9 cellular contexts compared by ENCODE assay signal in the genomic region with DNA sequence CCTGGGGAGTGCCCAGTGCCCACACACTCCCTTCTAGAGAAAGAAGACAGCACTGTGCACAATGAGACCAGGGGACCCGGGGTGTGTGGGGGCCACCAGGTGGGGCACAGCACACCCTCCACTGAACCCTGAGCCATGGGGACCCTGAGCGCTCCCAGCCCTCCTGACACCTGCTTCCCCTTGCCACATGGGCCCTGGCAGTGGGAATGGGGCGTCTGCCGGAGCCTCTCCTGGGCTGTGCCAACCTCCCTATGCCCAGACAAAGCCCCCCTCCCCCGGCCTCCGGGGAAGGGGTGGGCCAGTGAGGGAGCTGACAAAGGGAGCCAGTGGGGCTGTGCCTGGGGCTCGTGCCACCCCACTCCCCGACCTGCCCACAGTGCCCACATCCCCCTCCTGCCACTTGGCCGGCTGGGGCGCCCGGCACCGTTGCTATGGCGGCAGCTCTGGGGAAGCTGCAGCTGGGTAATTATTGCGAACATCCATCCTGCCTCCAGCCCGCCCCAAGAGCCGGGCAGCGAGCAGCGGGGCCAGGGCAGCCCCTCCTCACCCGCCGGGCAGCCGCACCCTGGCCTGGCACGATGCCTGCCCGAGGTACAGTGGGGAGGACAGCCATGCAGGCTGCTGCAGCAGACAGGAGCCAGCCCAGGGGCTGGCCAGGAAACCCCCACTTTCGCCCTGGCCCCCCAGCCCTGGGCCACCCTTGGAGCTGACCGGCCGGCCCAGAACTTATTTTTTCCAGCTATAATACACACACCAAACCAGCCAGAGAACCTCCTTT. TPM values are rescaled to one million over a fixed set of nuclear protein-coding genes. Genes with fewer than 3 reads are reported as not detected.
DNase-seq lines count a peak whose midpoint lies in the region; ATAC-seq and TF ChIP-seq lines count a peak whose summit lies in the region.
"Had no signal": no experiment of that assay in that cellular context is flagged by ENCODE, and none has a peak within 500 bp of the region (broad histone marks: within the 10 kb centered on the region; RNA-seq: fewer than 3 reads in every experiment).

No MANE protein-coding gene starts in this region.

- H3K36me3 ChIP-seq in neural cell (ENCODE audit: insufficient read depth, low read length), result no peaks in the 10 kb centered on the region

- no peak overlapping the region for H3K4me2 ChIP-seq in neural cell (ENCODE audit: low read length)

- peak overlapping the region; percentile 44 for H3K9ac ChIP-seq in neural cell (ENCODE audit: low read length)

- H3F3A ChIP-seq in neural cell (ENCODE audit: insufficient read depth, low read length, poor library complexity, severe bottlenecking), result no peaks in the 10 kb centered on the region

- no peak overlapping the region for H3K27ac Mint-ChIP-seq in activated naive CD8-positive, alpha-beta T cell treated with anti-CD3 and anti-CD28 coated beads, Interleukin-2, amount 50 U/mL, for 24 hours

- H3K27ac ChIP-seq in neural cell (ENCODE audit: low read length), result peak overlapping the region; percentile 28

- no peak overlapping the region for H3K4me3 Mint-ChIP-seq in activated naive CD8-positive, alpha-beta T cell treated with anti-CD3 and anti-CD28 coated beads, Interleukin-2, amount 50 U/mL, for 24 hours

- DNase-seq in NOMO-1 (lab: John Stamatoyannopoulos, UW; ENCODE audit: unreplicated experiment in 2 of 2), result peak; percentile 32 to 39
- no peak for DNase-seq in NOMO-1 treated with dmso at 0.1 percent for 144 hours (lab: John Stamatoyannopoulos, UW; ENCODE audit: unreplicated experiment)
- DNase-seq in NCI-H1436 (lab: John Stamatoyannopoulos, UW), result peak; percentile 79
- no peak for DNase-seq in activated naive CD8-positive, alpha-beta T cell treated with anti-CD3 and anti-CD28 coated beads, Interleukin-2, amount 50 U/mL, for 24 hours

- no peaks in the 10 kb centered on the region for H3K79me2 ChIP-seq in neural cell (replicated peaks; ENCODE audit: insufficient read depth, low read length)

- H3K9me2 ChIP-seq in neural cell (ENCODE audit: insufficient read depth, low read length), result no peaks in the 10 kb centered on the region

- TF ChIP-seq EP300 in neural cell (conservative IDR thresholded peaks at IDR 0.05; ENCODE audit: poor library complexity, severe bottlenecking), result no peak

- no peaks in the 10 kb centered on the region for H3K9me3 Mint-ChIP-seq in activated naive CD8-positive, alpha-beta T cell treated with anti-CD3 and anti-CD28 coated beads, Interleukin-2, amount 50 U/mL, for 24 hours

- no peaks in the 10 kb centered on the region for H3K27me3 ChIP-seq in neural cell (ENCODE audit: insufficient read depth, low read depth, low read length)

- no peaks in the 10 kb centered on the region for H3K27me3 Mint-ChIP-seq in activated naive CD8-positive, alpha-beta T cell treated with anti-CD3 and anti-CD28 coated beads, Interleukin-2, amount 50 U/mL, for 24 hours

- ATAC-seq in activated naive CD8-positive, alpha-beta T cell treated with anti-CD3 and anti-CD28 coated beads, Interleukin-2, amount 50 U/mL, for 24 hours, result peak; percentile 6
- ATAC-seq in GM21576 (IDR thresholded peaks at IDR 0.05; ENCODE audit: unreplicated experiment), result no peak
- ATAC-seq in HG03196 (IDR thresholded peaks at IDR 0.05; ENCODE audit: unreplicated experiment), result no peak
- no peak for ATAC-seq in HG02884 (IDR thresholded peaks at IDR 0.05; ENCODE audit: unreplicated experiment)

- no peaks in the 10 kb centered on the region for H3K9me3 ChIP-seq in neural cell (ENCODE audit: low read length)

- no peaks in the 10 kb centered on the region for H3K36me3 Mint-ChIP-seq in activated naive CD8-positive, alpha-beta T cell treated with anti-CD3 and anti-CD28 coated beads, Interleukin-2, amount 50 U/mL, for 24 hours (ENCODE audit: low read depth)

- no peak overlapping the region for H2AFZ ChIP-seq in neural cell (ENCODE audit: low read depth, low read length)

- peaks cover 14% of the 10 kb centered on the region for H3K4me1 Mint-ChIP-seq in activated naive CD8-positive, alpha-beta T cell treated with anti-CD3 and anti-CD28 coated beads, Interleukin-2, amount 50 U/mL, for 24 hours

- no peak for TF ChIP-seq RAD21 in neural cell (conservative IDR thresholded peaks at IDR 0.05)

- no peak overlapping the region for H3K4me3 ChIP-seq in neural cell (ENCODE audit: low read length)

- no peak for TF ChIP-seq CTCF in neural cell (IDR thresholded peaks at IDR 0.05; ENCODE audit: poor library complexity, severe bottlenecking)

- no peaks in the 10 kb centered on the region for H4K20me1 ChIP-seq in neural cell (ENCODE audit: insufficient read depth)

TF ChIP-seq in neural cell, 6 proteins besides CTCF, POLR2A, EP300 and RAD21:
- no peak for TF ChIP-seq TAF1 (IDR thresholded peaks at IDR 0.05; ENCODE audit: low read depth)
- TF ChIP-seq, protein P1, sequence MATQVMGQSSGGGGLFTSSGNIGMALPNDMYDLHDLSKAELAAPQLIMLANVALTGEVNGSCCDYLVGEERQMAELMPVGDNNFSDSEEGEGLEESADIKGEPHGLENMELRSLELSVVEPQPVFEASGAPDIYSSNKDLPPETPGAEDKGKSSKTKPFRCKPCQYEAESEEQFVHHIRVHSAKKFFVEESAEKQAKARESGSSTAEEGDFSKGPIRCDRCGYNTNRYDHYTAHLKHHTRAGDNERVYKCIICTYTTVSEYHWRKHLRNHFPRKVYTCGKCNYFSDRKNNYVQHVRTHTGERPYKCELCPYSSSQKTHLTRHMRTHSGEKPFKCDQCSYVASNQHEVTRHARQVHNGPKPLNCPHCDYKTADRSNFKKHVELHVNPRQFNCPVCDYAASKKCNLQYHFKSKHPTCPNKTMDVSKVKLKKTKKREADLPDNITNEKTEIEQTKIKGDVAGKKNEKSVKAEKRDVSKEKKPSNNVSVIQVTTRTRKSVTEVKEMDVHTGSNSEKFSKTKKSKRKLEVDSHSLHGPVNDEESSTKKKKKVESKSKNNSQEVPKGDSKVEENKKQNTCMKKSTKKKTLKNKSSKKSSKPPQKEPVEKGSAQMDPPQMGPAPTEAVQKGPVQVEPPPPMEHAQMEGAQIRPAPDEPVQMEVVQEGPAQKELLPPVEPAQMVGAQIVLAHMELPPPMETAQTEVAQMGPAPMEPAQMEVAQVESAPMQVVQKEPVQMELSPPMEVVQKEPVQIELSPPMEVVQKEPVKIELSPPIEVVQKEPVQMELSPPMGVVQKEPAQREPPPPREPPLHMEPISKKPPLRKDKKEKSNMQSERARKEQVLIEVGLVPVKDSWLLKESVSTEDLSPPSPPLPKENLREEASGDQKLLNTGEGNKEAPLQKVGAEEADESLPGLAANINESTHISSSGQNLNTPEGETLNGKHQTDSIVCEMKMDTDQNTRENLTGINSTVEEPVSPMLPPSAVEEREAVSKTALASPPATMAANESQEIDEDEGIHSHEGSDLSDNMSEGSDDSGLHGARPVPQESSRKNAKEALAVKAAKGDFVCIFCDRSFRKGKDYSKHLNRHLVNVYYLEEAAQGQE (IDR thresholded peaks at IDR 0.05; ENCODE audit: borderline replicate concordance), result no peak
- no peak for TF ChIP-seq POLR2AphosphoS5 (IDR thresholded peaks at IDR 0.05)
- no peak for TF ChIP-seq EZH2 (IDR thresholded peaks at IDR 0.05; ENCODE audit: borderline replicate concordance, insufficient read depth, low read length, poor library complexity, severe bottlenecking)
- TF ChIP-seq SMC3 (conservative IDR thresholded peaks at IDR 0.05; ENCODE audit: poor library complexity), result no peak
- no peak for TF ChIP-seq MXI1 (conservative IDR thresholded peaks at IDR 0.05; ENCODE audit: poor library complexity, severe bottlenecking)

RNA-seq across cellular contexts. Expression of gene NOL4L, which starts 41.9 kb away (rescaled TPM):
- 20.4 and 27.2 TPM in 2 replicates for polyA plus RNA-seq in neural cell
- polyA minus RNA-seq in neural cell, result 39.7 and 54.6 TPM in 2 replicates

RNA-seq across cellular contexts. Expression of gene C20orf203, which starts 46.7 kb away (rescaled TPM):
- polyA plus RNA-seq in neural cell, result 1.9 and 2.6 TPM in 2 replicates
- polyA minus RNA-seq in neural cell, result 1.7 and 2.7 TPM in 2 replicates
- polyA plus RNA-seq: AG04450 had no signal

Comparison
In these comparisons a context has a peak if more than half of its experiments do, and no peak if none do; other contexts are left out.
1. DNase-seq: peak in NOMO-1 (2 of 2) and NCI-H1436 (single experiment); none in NOMO-1 treated with dmso at 0.1 percent for 144 hours (single experiment) and activated naive CD8-positive, alpha-beta T cell treated with anti-CD3 and anti-CD28 coated beads, Interleukin-2, amount 50 U/mL, for 24 hours (single experiment).